In the genomic region with DNA sequence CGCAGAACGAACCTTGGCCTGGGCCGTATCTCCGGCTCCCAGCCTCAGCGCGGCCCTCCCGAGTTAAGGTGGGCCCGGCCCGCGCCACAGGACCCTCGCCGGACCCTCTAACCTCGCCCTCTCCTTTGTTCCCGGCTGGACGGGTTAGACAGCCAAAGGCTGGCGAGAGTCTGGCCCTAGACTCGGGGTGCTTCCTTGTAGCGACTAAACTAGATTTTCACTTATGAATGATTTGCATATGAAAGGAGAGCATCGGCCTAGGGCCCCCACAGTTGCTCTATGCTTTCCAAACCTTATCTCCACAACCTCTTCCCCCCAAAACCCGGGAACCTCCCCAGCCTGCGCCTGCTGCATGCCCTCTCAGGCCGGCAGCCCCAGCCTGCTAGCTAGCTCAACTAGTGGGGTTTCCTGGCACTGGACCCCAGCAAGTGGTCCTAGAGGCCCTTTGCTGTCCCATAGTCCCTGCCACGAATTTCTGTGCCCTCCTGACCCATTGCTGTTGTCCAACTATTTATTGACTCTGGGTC, we compare ENCODE assay signal across 18 cellular contexts. TPM values are rescaled to one million over a fixed set of nuclear protein-coding genes. Genes with fewer than 3 reads are reported as not detected.
DNase-seq lines count a peak whose midpoint lies in the region; ATAC-seq and TF ChIP-seq lines count a peak whose summit lies in the region.
"Had no signal": no experiment of that assay in that cellular context is flagged by ENCODE, and none has a peak within 500 bp of the region (broad histone marks: within the 10 kb centered on the region; RNA-seq: fewer than 3 reads in every experiment).

No MANE protein-coding gene starts in this region.

- H3K4me3 Mint-ChIP-seq in Calu3 (ENCODE audit: low read depth, unreplicated experiment): peak overlapping the region; percentile 27
- H3K4me3 Mint-ChIP-seq in central memory CD8-positive, alpha-beta T cell: peak overlapping the region; percentile 43
- peak overlapping the region; percentile 74 for H3K4me3 Mint-ChIP-seq in natural killer cell

- H3K36me3 Mint-ChIP-seq in Calu3 (ENCODE audit: insufficient read depth, unreplicated experiment) (peaks cover 12% of the 10 kb centered on the region), natural killer cell (no peaks in the 10 kb centered on the region)
- peaks cover 2% of the 10 kb centered on the region for H3K36me3 Mint-ChIP-seq in central memory CD8-positive, alpha-beta T cell (ENCODE audit: insufficient read depth)
- H3K36me3 Mint-ChIP-seq: WTC11 had no signal

- DNase-seq in AG10803 (ENCODE audit: low read depth): no peak
- DNase-seq in Calu3: no peak
- DNase-seq in central memory CD8-positive, alpha-beta T cell (ENCODE audit: low spot score in 2 of 2): no peak
- no peak for DNase-seq in natural killer cell
- no peak for DNase-seq in CD1c-positive myeloid dendritic cell (ENCODE audit: extremely low spot score)
- DNase-seq in NCI-H510A (lab: John Stamatoyannopoulos, UW): no peak
- DNase-seq: DMS79; hippocampal formation; left colon; NCI-H2081 treated with DMSO at 0.1 percent for 48 hours; NCI-H526 treated with DMSO at 0.1 percent for 48 hours; PC-3; stimulated activated CD4-positive, alpha-beta T cell treated with anti-CD3 and anti-CD28 coated beads, Interleukin-1b, Interleukin-23, amount 100 ng/mL, for 48 hours had no signal

- H3K4me1 Mint-ChIP-seq in Calu3 (ENCODE audit: low read depth, unreplicated experiment): peaks cover 14% of the 10 kb centered on the region
- H3K4me1 Mint-ChIP-seq in central memory CD8-positive, alpha-beta T cell: peaks cover 21% of the 10 kb centered on the region
- H3K4me1 Mint-ChIP-seq in natural killer cell: peaks cover 23 to 27% of the 10 kb centered on the region in 2 donors

- ATAC-seq in central memory CD8-positive, alpha-beta T cell (replicated peaks; ENCODE audit: extremely low read depth, poor library complexity, severe bottlenecking): no peak
- ATAC-seq in natural killer cell (no peak), GM21526 (IDR thresholded peaks at IDR 0.05; ENCODE audit: low FRiP score, unreplicated experiment) (no peak), HG03378 (IDR thresholded peaks at IDR 0.05; ENCODE audit: unreplicated experiment) (no peak)
- ATAC-seq: PC-3, WTC11 had no signal

- peaks cover 99% of the 10 kb centered on the region for H3K27me3 Mint-ChIP-seq in Calu3 (ENCODE audit: unreplicated experiment)
- H3K27me3 Mint-ChIP-seq in central memory CD8-positive, alpha-beta T cell: peaks cover 96% of the 10 kb centered on the region
- peaks cover 84 to 96% of the 10 kb centered on the region in 2 donors for H3K27me3 Mint-ChIP-seq in natural killer cell (ENCODE audit: low read depth in 2 of 2)

- H3K4me3 ChIP-seq in AG10803 (ENCODE audit: low read length): peak overlapping the region; percentile 56

- TF ChIP-seq CTCF in AG10803 (conservative IDR thresholded peaks at IDR 0.05; ENCODE audit: low read length): no peak
- TF ChIP-seq CTCF in Calu3 (IDR thresholded peaks at IDR 0.05; ENCODE audit: unreplicated experiment): no peak
- TF ChIP-seq CTCF in natural killer cell (IDR thresholded peaks at IDR 0.05): no peak

- no peak overlapping the region for H3K27ac Mint-ChIP-seq in Calu3 (ENCODE audit: unreplicated experiment)
- no peak overlapping the region for H3K27ac Mint-ChIP-seq in central memory CD8-positive, alpha-beta T cell (ENCODE audit: low read depth)
- H3K27ac Mint-ChIP-seq in natural killer cell: peak overlapping the region in 1 of 2 donors; percentile 31
- H3K27ac Mint-ChIP-seq: WTC11 had no signal

- BruUV-seq in Calu3 (replicated peaks; lab: Mats Ljungman, UMichigan): no TSS peak

- no peaks in the 10 kb centered on the region for H3K9me3 Mint-ChIP-seq in Calu3 (ENCODE audit: low read depth, unreplicated experiment)
- H3K9me3 Mint-ChIP-seq in central memory CD8-positive, alpha-beta T cell: no peaks in the 10 kb centered on the region
- H3K9me3 Mint-ChIP-seq in natural killer cell: peaks cover 0 to 2% of the 10 kb centered on the region in 2 donors
- H3K9me3 Mint-ChIP-seq: WTC11 had no signal

- intact Hi-C loops in Calu3 (cut with micrococcal nuclease; ENCODE audit: unreplicated experiment): no loop called here
- intact Hi-C loops in natural killer cell (cut with micrococcal nuclease): loop anchor here (5.0 to 10.0 kb wide), 2 partner anchors 38 to 50 kb away; no protein-coding TSS in a partner anchor

- CTCF ChIA-PET in Calu3 (lab: Charles Lee): no interaction called here

RNA-seq across cellular contexts. Expression of gene HOXC5, which starts 2.0 kb away (rescaled TPM):
- 0.20 TPM in 1 of 2 replicates, not detected in the other for total RNA-seq in Calu3 (2022)
- total RNA-seq in natural killer cell: under 1 TPM in 1 of 3 donors, not detected in 2; 0.20 TPM
- total RNA-seq: H4, left colon, WTC11 had no signal

RNA-seq across cellular contexts. Expression of gene HOXC6, which starts 6.6 kb away (rescaled TPM):
- total RNA-seq in Calu3 (2022): 0.71 and 1.2 TPM in 2 replicates
- total RNA-seq in natural killer cell: not detected
- total RNA-seq: left colon, right atrium auricular region, WTC11 had no signal

RNA-seq across cellular contexts. Expression of gene HOXC4, which starts 18.8 kb away (rescaled TPM):
- 0.44 and 0.57 TPM in 2 replicates for total RNA-seq in Calu3 (2022)
- 1 to 10 TPM in 2 of 3 donors, under 1 TPM in 1; 0.95 to 3.2 (median 1.8) TPM for total RNA-seq in natural killer cell

RNA-seq across cellular contexts. Expression of gene HOXC8, which starts 26.1 kb away (rescaled TPM):
- total RNA-seq in Calu3 (2022): 0.24 TPM in 1 of 2 replicates, not detected in the other
- total RNA-seq in natural killer cell: not detected
- total RNA-seq: left colon, right atrium auricular region, WTC11 had no signal

RNA-seq across cellular contexts. Expression of gene HOXC9, which starts 34.9 kb away (rescaled TPM):
- total RNA-seq in Calu3 (2022) (0.42 and 0.54 TPM in 2 replicates), natural killer cell (not detected)
- total RNA-seq: left colon, right atrium auricular region, WTC11 had no signal
